ENCODE assay signal across 11 cellular contexts in genomic region chr20:51768759-51769517, GRCh38. TPM values are rescaled to one million over a fixed set of nuclear protein-coding genes. Genes with fewer than 3 reads are reported as not detected.
DNase-seq lines count a peak whose midpoint lies in the region; ATAC-seq and TF ChIP-seq lines count a peak whose summit lies in the region.
"Had no signal": no experiment of that assay in that cellular context is flagged by ENCODE, and none has a peak within 500 bp of the region (broad histone marks: within the 10 kb centered on the region; RNA-seq: fewer than 3 reads in every experiment).

No MANE protein-coding gene starts in this region.

- peaks cover 7% of the 10 kb centered on the region for H3K4me1 Mint-ChIP-seq in activated T-helper 2 cell treated with anti-CD3 and anti-CD28 coated beads, Interferon-gamma antibody, Interleukin-2, Interleukin-4, amounts not matched to agents 10 μg/mL and 5 μg/mL and 100 μg/mL, durations not matched to agents 14 hours and 24 hours and 36 hours (ENCODE audit: low read depth)
- H3K4me1 Mint-ChIP-seq in type B pancreatic cell (ENCODE audit: unreplicated experiment): peaks cover 16% of the 10 kb centered on the region

- ATAC-seq in right cardiac atrium: no peak
- ATAC-seq in Right ventricle myocardium inferior: no peak
- no peak for ATAC-seq in GM19395 (IDR thresholded peaks at IDR 0.05; ENCODE audit: unreplicated experiment)
- ATAC-seq in GM18909 (IDR thresholded peaks at IDR 0.05; ENCODE audit: poor library complexity, unreplicated experiment): no peak

- no peaks in the 10 kb centered on the region for H3K9me3 ChIP-seq in right cardiac atrium (ENCODE audit: control insufficient read depth, low read length)

- no peak overlapping the region for H3K27ac ChIP-seq in right cardiac atrium (ENCODE audit: low read length)
- peak overlapping the region; percentile 3 for H3K27ac ChIP-seq in layer of hippocampus (ENCODE audit: low read depth, low read length)

- peaks cover 38% of the 10 kb centered on the region for H3K27me3 Mint-ChIP-seq in activated T-helper 2 cell treated with anti-CD3 and anti-CD28 coated beads, Interferon-gamma antibody, Interleukin-2, Interleukin-4, amounts not matched to agents 10 μg/mL and 5 μg/mL and 100 μg/mL, durations not matched to agents 14 hours and 24 hours and 36 hours (ENCODE audit: low read depth)
- H3K27me3 Mint-ChIP-seq in type B pancreatic cell: peaks cover 6% of the 10 kb centered on the region

- 24% methylated on average over 16 of the region's 16 CpGs for WGBS in right cardiac atrium

- intact Hi-C loops in right cardiac atrium (cut with DNase I): no loop called here
- intact Hi-C loops in Right ventricle myocardium inferior (cut with DNase I): no loop called here
- intact Hi-C loops in activated T-helper 2 cell treated with anti-CD3 and anti-CD28 coated beads, Interferon-gamma antibody, Interleukin-2, Interleukin-4, amounts not matched to agents 10 μg/mL and 5 μg/mL and 100 μg/mL, durations not matched to agents 14 hours and 24 hours and 36 hours (cut with micrococcal nuclease): loop anchor here (5.0 kb wide), 3 partner anchors 33 to 72 kb away; partner anchors contain the start of gene SALL4

- H3K36me3 Mint-ChIP-seq in activated T-helper 2 cell treated with anti-CD3 and anti-CD28 coated beads, Interferon-gamma antibody, Interleukin-2, Interleukin-4, amounts not matched to agents 10 μg/mL and 5 μg/mL and 100 μg/mL, durations not matched to agents 14 hours and 24 hours and 36 hours (ENCODE audit: low read depth): no peaks in the 10 kb centered on the region
- H3K36me3 Mint-ChIP-seq in type B pancreatic cell: no peaks in the 10 kb centered on the region

- DNase-seq in right cardiac atrium (peak in 2 of 3 donors; percentile 51 to 64), Right ventricle myocardium inferior (ENCODE audit: missing footprints) (no peak), type B pancreatic cell (ENCODE audit: extremely low spot score, unreplicated experiment) (no peak), NCI-H1436 (lab: John Stamatoyannopoulos, UW) (no peak)
- no peak for DNase-seq in activated T-helper 2 cell treated with anti-CD3 and anti-CD28 coated beads, Interferon-gamma antibody, Interleukin-2, Interleukin-4, amounts not matched to agents 10 μg/mL and 5 μg/mL and 100 μg/mL, durations not matched to agents 14 hours and 24 hours and 36 hours (ENCODE audit: low spot score)
- DNase-seq: activated CD4-positive, CD25-positive, alpha-beta regulatory T cell treated with anti-CD3 and anti-CD28 coated beads, Interleukin-2, amount 50 U/mL, for 72 hours; foreskin melanocyte; stimulated activated CD4-positive, alpha-beta T cell treated with anti-CD3 and anti-CD28 coated beads, Interleukin-12 subunit alpha, Interleukin-12 subunit beta, amount 100 ng/mL, for 4 hours had no signal

- H3K4me1 ChIP-seq in right cardiac atrium (ENCODE audit: control insufficient read depth, insufficient read depth, low read length): no peaks in the 10 kb centered on the region

- peak overlapping the region; percentile 72 for H3K4me3 Mint-ChIP-seq in activated T-helper 2 cell treated with anti-CD3 and anti-CD28 coated beads, Interferon-gamma antibody, Interleukin-2, Interleukin-4, amounts not matched to agents 10 μg/mL and 5 μg/mL and 100 μg/mL, durations not matched to agents 14 hours and 24 hours and 36 hours (ENCODE audit: low read depth)
- peak overlapping the region; percentile 93 for H3K4me3 Mint-ChIP-seq in type B pancreatic cell

- peak overlapping the region; percentile 100 for H3K4me3 ChIP-seq in right cardiac atrium (ENCODE audit: low read length)

- peak overlapping the region; percentile 53 for H3K27ac Mint-ChIP-seq in activated T-helper 2 cell treated with anti-CD3 and anti-CD28 coated beads, Interferon-gamma antibody, Interleukin-2, Interleukin-4, amounts not matched to agents 10 μg/mL and 5 μg/mL and 100 μg/mL, durations not matched to agents 14 hours and 24 hours and 36 hours
- H3K27ac Mint-ChIP-seq in type B pancreatic cell: peak overlapping the region; percentile 91

- H3K27me3 ChIP-seq in right cardiac atrium (ENCODE audit: control insufficient read depth, insufficient read depth): no peaks in the 10 kb centered on the region
- H3K27me3 ChIP-seq in layer of hippocampus (ENCODE audit: control insufficient read depth, insufficient read depth, low read length): no peaks in the 10 kb centered on the region

- no peak for TF ChIP-seq CTCF in type B pancreatic cell (conservative IDR thresholded peaks at IDR 0.05)

- H3K9me3 Mint-ChIP-seq in activated T-helper 2 cell treated with anti-CD3 and anti-CD28 coated beads, Interferon-gamma antibody, Interleukin-2, Interleukin-4, amounts not matched to agents 10 μg/mL and 5 μg/mL and 100 μg/mL, durations not matched to agents 14 hours and 24 hours and 36 hours: no peaks in the 10 kb centered on the region
- no peaks in the 10 kb centered on the region for H3K9me3 Mint-ChIP-seq in type B pancreatic cell

RNA-seq across cellular contexts. Expression of gene ATP9A, which starts 0.7 kb away (rescaled TPM):
- total RNA-seq in right cardiac atrium (10 to 100 TPM; 18.4 to 23.9 (median 19.9) TPM), Right ventricle myocardium inferior (21.2 TPM), type B pancreatic cell (ENCODE audit: low replicate concordance) (43.5 and 55.8 TPM in 2 replicates)
- polyA plus RNA-seq in right cardiac atrium: 6.2 TPM
- total RNA-seq in activated T-helper 2 cell treated with anti-CD3 and anti-CD28 coated beads, Interferon-gamma antibody, Interleukin-2, Interleukin-4, amounts not matched to agents 10 μg/mL and 5 μg/mL and 100 μg/mL, durations not matched to agents 14 hours and 24 hours and 36 hours: 22.1 and 22.7 TPM in 2 replicates

RNA-seq across cellular contexts. Expression of gene SALL4, which starts 33.4 kb away (rescaled TPM):
- total RNA-seq in right cardiac atrium: not detected
- polyA plus RNA-seq in right cardiac atrium: 0.09 TPM
- total RNA-seq in Right ventricle myocardium inferior: 0.19 TPM
- 1.8 and 2.3 TPM in 2 replicates for total RNA-seq in activated T-helper 2 cell treated with anti-CD3 and anti-CD28 coated beads, Interferon-gamma antibody, Interleukin-2, Interleukin-4, amounts not matched to agents 10 μg/mL and 5 μg/mL and 100 μg/mL, durations not matched to agents 14 hours and 24 hours and 36 hours
- total RNA-seq in type B pancreatic cell (ENCODE audit: low replicate concordance): 12.6 and 32.5 TPM in 2 replicates

Comparison
In these comparisons a context has a peak if more than half of its experiments do, and no peak if none do; other contexts are left out.
1. DNase-seq: peak in right cardiac atrium (2 of 3); none in Right ventricle myocardium inferior (single experiment), activated T-helper 2 cell treated with anti-CD3 and anti-CD28 coated beads, Interferon-gamma antibody, Interleukin-2, Interleukin-4, amounts not matched to agents 10 μg/mL and 5 μg/mL and 100 μg/mL, durations not matched to agents 14 hours and 24 hours and 36 hours (single experiment), type B pancreatic cell (single experiment) and NCI-H1436 (single experiment).